8 cellular contexts compared by ENCODE assay signal in the genomic region with DNA sequence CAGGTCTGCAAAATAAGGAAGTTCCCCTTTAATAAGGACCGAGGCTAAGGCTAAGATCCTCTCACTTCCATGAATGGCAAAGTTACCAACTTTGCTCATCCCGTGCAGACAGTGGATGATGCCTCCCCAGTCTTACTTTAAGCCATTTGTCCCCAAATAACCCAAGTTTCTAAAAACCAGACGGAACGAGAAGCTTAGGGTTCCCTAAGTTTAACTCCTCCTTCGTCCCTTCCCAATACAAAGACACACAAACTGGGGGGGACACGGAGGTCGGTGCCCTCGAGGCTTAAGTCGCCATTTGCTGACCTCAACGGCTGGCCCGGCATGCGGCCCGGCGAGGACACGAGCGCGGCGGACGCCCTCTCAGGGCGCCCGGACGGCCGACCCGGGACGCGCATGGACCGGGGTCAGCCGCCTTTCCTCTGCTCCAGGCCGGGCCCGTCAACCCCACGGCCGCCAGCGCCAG. TPM values are rescaled to one million over a fixed set of nuclear protein-coding genes. Genes with fewer than 3 reads are reported as not detected.
A peak's percentile ranks its signal among the peaks of the same experiment; 100 is the strongest.
DNase-seq lines count a peak whose midpoint lies in the region; ATAC-seq, FAIRE-seq and TF ChIP-seq lines count a peak whose summit lies in the region.

No MANE protein-coding gene starts in this region.

- no peak for TF ChIP-seq EP300 in GM12878 (IDR thresholded peaks at IDR 0.05; ENCODE audit: borderline replicate concordance in 1 of 2, control insufficient read depth in 1 of 2, low read depth in 2 of 2, low read length in 2 of 2)

- H3K4me2 ChIP-seq in GM12878 (ENCODE audit: control insufficient read depth, insufficient read depth): peak overlapping the region; percentile 85

- CTCF ChIA-PET in Panc1 (lab: Charles Lee) (no interaction called here), GM12878 (lab: Yijun Ruan, JAX) (interaction anchor here (1.2 to 1.9 kb wide), 3 partner anchors 17 to 150 kb away, joined by 3 to 9 read pairs (median 4); partner anchors contain the start of genes EPM2A and SHPRH)

- peak overlapping the region; percentile 98 for H3K9ac ChIP-seq in GM12878 (ENCODE audit: control insufficient read depth, insufficient read depth, low read length)
- H3K9ac ChIP-seq in iPS-15b (ENCODE audit: low read depth, low read length): peak overlapping the region; percentile 9

- H3K4me3 ChIP-seq in Panc1 (ENCODE audit: low read depth in 2 of 2, low read length in 2 of 2): peak overlapping the region; percentile 80 to 91
- H3K4me3 ChIP-seq in GM12878: peak overlapping the region; percentile 97
- H3K4me3 ChIP-seq in iPS-15b (ENCODE audit: low read depth, low read length): peak overlapping the region; percentile 87
- peak overlapping the region; percentile 76 to 95 (median 84) for H3K4me3 ChIP-seq in gastrocnemius medialis

- H3K27ac ChIP-seq in Panc1 (ENCODE audit: low read length): peak overlapping the region; percentile 95
- peak overlapping the region; percentile 95 for H3K27ac ChIP-seq in GM12878 (ENCODE audit: control insufficient read depth, insufficient read depth)
- peak overlapping the region; percentile 91 to 99 (median 94) for H3K27ac ChIP-seq in gastrocnemius medialis

- in situ Hi-C loops in Caki2 (cut with HindIII; ENCODE audit: low pct_unique_long_range_greater_than_20kb, low sequenced_read_pairs) (no loop called here), Panc1 (cut with HindIII; ENCODE audit: low pct_unique_long_range_greater_than_20kb, low sequenced_read_pairs) (no loop called here), GM12878 (cut with MboI) (no loop called here), gastrocnemius medialis (cut with MboI; ENCODE audit: low sequenced_read_pairs in 4 of 4) (loop anchor here (10.0 to 25.0 kb wide), 4 partner anchors 79 to 1398 kb away; partner anchors contain the start of genes EPM2A (in 2 of the 4), SHPRH (in 1 of the 4) and STXBP5 (in 1 of the 4))

- no peaks in the 10 kb centered on the region for H3K9me3 ChIP-seq in Panc1 (ENCODE audit: control insufficient read depth, insufficient read depth, low read depth, low read length)
- no peaks in the 10 kb centered on the region for H3K9me3 ChIP-seq in GM12878 (replicated peaks; ENCODE audit: control insufficient read depth, insufficient read depth, low read length)
- no peaks in the 10 kb centered on the region for H3K9me3 ChIP-seq in iPS-15b (ENCODE audit: control insufficient read depth, insufficient read depth, low read length)
- H3K9me3 ChIP-seq in gastrocnemius medialis: no peaks in the 10 kb centered on the region

- WGBS in GM12878 (ENCODE audit: insufficient coverage, insufficient replicate concordance, low lambda C conversion rate, missing lambda C conversion rate): under 1% methylated on average over 18 of the region's 33 CpGs

- POLR2A ChIA-PET in Panc1 (lab: Charles Lee) (interaction anchor here (0.5 to 0.7 kb wide), 4 partner anchors 76 to 1088 kb away, joined by 3 to 9 read pairs (median 4); no protein-coding TSS in a partner anchor), GM12878 (lab: Charles Lee) (interaction anchor here (0.9 to 2.6 kb wide), 5 partner anchors 10 to 81 kb away, joined by 3 to 18 read pairs (median 6); partner anchors contain the start of gene EPM2A)

- ATAC-seq in GM19395 (IDR thresholded peaks at IDR 0.05; ENCODE audit: unreplicated experiment) (peak; percentile 25), HG03378 (IDR thresholded peaks at IDR 0.05; ENCODE audit: unreplicated experiment) (peak; percentile 23), Panc1 (peak; percentile 52), GM12878 (peak; percentile 26), gastrocnemius medialis (peak; percentile 45 to 46)

- no peaks in the 10 kb centered on the region for H3K27me3 ChIP-seq in Panc1 (ENCODE audit: control insufficient read depth, insufficient read depth, low read length)
- no peaks in the 10 kb centered on the region for H3K27me3 ChIP-seq in GM12878 (replicated peaks in 1 of 2; ENCODE audit: control insufficient read depth in 2 of 2, insufficient read depth in 2 of 2, low read length in 1 of 2)
- no peaks in the 10 kb centered on the region for H3K27me3 ChIP-seq in iPS-15b (ENCODE audit: control insufficient read depth, insufficient read depth, low read length)
- no peaks in the 10 kb centered on the region for H3K27me3 ChIP-seq in gastrocnemius medialis

- H4K20me1 ChIP-seq in GM12878 (ENCODE audit: control insufficient read depth, insufficient read depth): no peaks in the 10 kb centered on the region

- no peak for TF ChIP-seq RAD21 in GM12878 (IDR thresholded peaks at IDR 0.05; ENCODE audit: insufficient read depth, low read depth, low read length)

- FAIRE-seq in GM12878 (lab: Jason Lieb, UNC): peak; percentile 80

- TF ChIP-seq CTCF in Panc1 (IDR thresholded peaks at IDR 0.05): no peak
- TF ChIP-seq CTCF in GM12878 (IDR thresholded peaks at IDR 0.05 in 2 of 3, conservative IDR thresholded peaks at IDR 0.05 in 1 of 3; ENCODE audit: control insufficient read depth in 2 of 3, extremely low read depth in 1 of 3, insufficient read depth in 1 of 3, low read depth in 3 of 3, low read length in 3 of 3): no peak
- TF ChIP-seq CTCF in gastrocnemius medialis (IDR thresholded peaks at IDR 0.05 in 4 of 5, conservative IDR thresholded peaks at IDR 0.05 in 1 of 5): no peak

- H3K79me2 ChIP-seq in GM12878 (ENCODE audit: control insufficient read depth, insufficient read depth, low read length): peaks cover 63% of the 10 kb centered on the region

- RAD21 ChIA-PET in GM12878 (lab: Charles Lee; ENCODE audit: unreplicated experiment): interaction anchor here (0.9 to 2.3 kb wide), 6 partner anchors 49 to 151 kb away, joined by 3 to 16 read pairs (median 5); no protein-coding TSS in a partner anchor

- SMC1A ChIA-PET in GM12878 (lab: Charles Lee; ENCODE audit: uncharacterized antibody, unreplicated experiment): interaction anchor here (1.0 to 2.5 kb wide), 3 partner anchors 16 to 78 kb away, joined by 3 to 11 read pairs (median 8); partner anchors contain the start of gene EPM2A

- peaks cover 5% of the 10 kb centered on the region; the same call in 1 of the 2 replicates for H3K36me3 ChIP-seq in Panc1 (ENCODE audit: control insufficient read depth, insufficient read depth, low read length)
- no peaks in the 10 kb centered on the region; a peak in 1 of 4 replicates for H3K36me3 ChIP-seq in GM12878 (ENCODE audit: control insufficient read depth in 2 of 2, insufficient read depth in 2 of 2, low read length in 1 of 2)
- H3K36me3 ChIP-seq in iPS-15b (ENCODE audit: control insufficient read depth, insufficient read depth, low read length): no peaks in the 10 kb centered on the region
- no peaks in the 10 kb centered on the region for H3K36me3 ChIP-seq in gastrocnemius medialis

- H3K4me1 ChIP-seq in Panc1 (ENCODE audit: control insufficient read depth, insufficient read depth, low read length) (peaks cover 19% of the 10 kb centered on the region; the same call in 1 of the 2 replicates), GM12878 (ENCODE audit: control insufficient read depth, insufficient read depth, low read length) (peaks cover 5% of the 10 kb centered on the region), iPS-15b (ENCODE audit: control insufficient read depth, insufficient read depth, low read length) (peaks cover 16% of the 10 kb centered on the region), gastrocnemius medialis (peaks cover 52 to 54% of the 10 kb centered on the region in 2 donors)

- intact Hi-C loops in Panc1 (cut with micrococcal nuclease; ENCODE audit: unreplicated experiment): loop anchor here (2.0 kb wide), 1 partner anchor 79 kb away; the partner anchor contains the start of gene EPM2A
- intact Hi-C loops in GM12878 (cut with micrococcal nuclease; ENCODE audit: unreplicated experiment): loop anchor here (1.0 to 2.0 kb wide), 4 partner anchors 51 to 150 kb away; partner anchors contain the start of genes EPM2A and SHPRH
- intact Hi-C loops in gastrocnemius medialis (cut with DNase I; ENCODE audit: low total_unique reads): loop anchor here (1.0 to 5.0 kb wide), 4 partner anchors 79 to 728 kb away; partner anchors contain the start of genes EPM2A, RAB32 and SHPRH

- DNase-seq in Caki2 (ENCODE audit: low read depth): peak; percentile 72
- peak; percentile 65 for DNase-seq in Panc1 (ENCODE audit: low read depth, low spot score)
- peak; percentile 20 for DNase-seq in GM12878 (ENCODE audit: low read depth, low spot score)
- peak; percentile 12 to 42 for DNase-seq in gastrocnemius medialis
- no peak for DNase-seq in NCI-H1092 treated with DMSO at 0.1 percent for 48 hours (lab: John Stamatoyannopoulos, UW)

- H2AFZ ChIP-seq in GM12878 (ENCODE audit: control insufficient read depth, low read depth, low read length): peak overlapping the region; percentile 76

- no peak for TF ChIP-seq POLR2A in GM12878 (IDR thresholded peaks at IDR 0.05; ENCODE audit: low read depth, low read length)
- TF ChIP-seq POLR2A in gastrocnemius medialis (IDR thresholded peaks at IDR 0.05): no peak

- BruUV-seq in Panc1 (replicated peaks; lab: Mats Ljungman, UMichigan) (no TSS peak), GM12878 (replicated peaks; lab: Mats Ljungman, UMichigan) (TSS peak; percentile 56)

TF ChIP-seq in GM12878, 131 proteins besides CTCF, POLR2A, EP300 and RAD21 (continues in another document):
- TF ChIP-seq YY1 (IDR thresholded peaks at IDR 0.05; ENCODE audit: low read depth, low read length) (peak; percentile 38; the same call in 1 of the 2 replicates), NBN (IDR thresholded peaks at IDR 0.05) (0 out of 2 replicates have a peak, but pooled peaks have one; percentile 10), SP1 (IDR thresholded peaks at IDR 0.05; ENCODE audit: low read depth, low read length) (no peak), IKZF1 (conservative IDR thresholded peaks at IDR 0.05) (no peak)

RNA-seq across cellular contexts. Expression of gene FBXO30, which starts 0.5 kb away (rescaled TPM):
- 4.0 and 5.0 TPM in 2 replicates for total RNA-seq in Caki2 (2014; rRNA removed; shearing (Covaris generic); ENCODE audit: low replicate concordance)
- total RNA-seq in Panc1 (2021; ENCODE audit: unreplicated experiment): 9.5 TPM
- 3.4 TPM for polyA plus RNA-seq in Panc1 (2012; ENCODE audit: insufficient read length)
- 12.8 and 13.3 TPM in 2 replicates for total RNA-seq in GM12878 (2013; cell fraction: nucleolus; rRNA removed)
- total RNA-seq in GM12878 (2014; rRNA removed): 5.3 and 6.6 TPM in 2 replicates
- total RNA-seq in GM12878 (2014; rRNA removed; fragmentation: Illumina TruSeq; extraction: Trizol): 4.4 and 5.2 TPM in 2 replicates
- 6.9 and 7.2 TPM in 2 replicates for total RNA-seq in GM12878 (2021)
- polyA plus RNA-seq in GM12878 (2011; ENCODE audit: low read depth): 2.0 TPM
- 5.3 and 7.3 TPM in 2 replicates for polyA plus RNA-seq in GM12878 (2011; rRNA removed)
- 1.5 and 1.7 TPM in 2 replicates for polyA plus RNA-seq in GM12878 (2011; cell fraction: cytosol; rRNA removed)
- polyA plus RNA-seq in GM12878 (2011; cell fraction: nucleus; rRNA removed): 2.9 and 3.3 TPM in 2 replicates
- 3.0 and 3.3 TPM in 2 replicates for polyA plus RNA-seq in GM12878 (2012)
- 5.9 and 7.1 TPM in 2 replicates for polyA plus RNA-seq in GM12878 (2014; fragmentation: Illumina TruSeq; extraction: Trizol)
- 1 to 10 TPM; 1.7 to 1.9 TPM for polyA plus RNA-seq in GM12878 (2014; fragmentation: Nextera tagmentation; extraction: Ambion mirVana)
- polyA plus RNA-seq in GM12878 (2014; rRNA removed): 3.0 and 3.8 TPM in 2 replicates
- 1 to 10 TPM; 5.3 to 5.7 TPM for polyA plus RNA-seq in GM12878 (2016; fragmentation: Nextera tagmentation; extraction: Ambion mirVana)
- 5.4 and 9.5 TPM in 2 replicates for polyA minus RNA-seq in GM12878 (2011; rRNA and poly(A)+ RNA removed)
- 2.3 and 2.8 TPM in 2 replicates for polyA minus RNA-seq in GM12878 (2011; cell fraction: cytosol; rRNA and poly(A)+ RNA removed)
- 6.0 and 8.8 TPM in 2 replicates for polyA minus RNA-seq in GM12878 (2011; cell fraction: nucleus; rRNA and poly(A)+ RNA removed)
- 10 to 100 TPM in 3 of 4 donors, 1 to 10 TPM in 1; 8.6 to 38.3 (median 17.7) TPM for total RNA-seq in gastrocnemius medialis

Comparison
In these comparisons a context has a peak if more than half of its experiments do, and no peak if none do; other contexts are left out.
1. in situ Hi-C loops: an anchor here in gastrocnemius medialis (10.0 to 25.0 kb wide); none called in Caki2, Panc1 and GM12878.